19 cellular contexts compared by ENCODE assay signal in the genomic region with DNA sequence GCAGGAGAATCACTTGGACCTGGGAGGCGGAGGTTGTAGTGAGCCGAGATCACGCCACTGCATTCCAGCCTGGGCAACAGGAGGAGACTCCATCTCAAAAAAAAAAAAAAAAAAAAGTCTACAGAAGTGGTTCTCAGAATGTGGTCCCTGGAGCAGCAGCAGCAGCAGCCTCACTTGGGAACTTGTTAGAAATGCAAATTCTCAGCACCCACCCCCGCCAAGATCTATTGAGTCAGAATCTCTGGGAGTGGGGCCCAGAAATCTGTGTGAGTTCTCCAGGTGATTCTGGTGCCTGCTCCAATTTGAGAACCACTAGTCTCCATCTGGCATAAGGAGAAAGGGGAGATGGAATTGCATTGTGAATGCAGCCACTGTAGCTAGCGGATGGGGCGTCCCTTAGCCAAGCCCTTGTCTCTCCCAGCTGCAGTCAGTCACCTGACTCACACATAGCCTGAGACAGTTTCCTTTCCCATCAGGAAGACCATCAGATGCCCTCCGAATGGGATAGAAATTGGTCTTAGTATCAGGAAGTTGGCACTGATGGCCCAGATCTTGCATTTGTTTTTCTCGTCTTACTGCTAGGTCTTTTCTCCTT. TPM values are rescaled to one million over a fixed set of nuclear protein-coding genes. Genes with fewer than 3 reads are reported as not detected.
DNase-seq lines count a peak whose midpoint lies in the region; FAIRE-seq and TF ChIP-seq lines count a peak whose summit lies in the region.
"Had no signal": no experiment of that assay in that cellular context is flagged by ENCODE, and none has a peak within 500 bp of the region (broad histone marks: within the 10 kb centered on the region; RNA-seq: fewer than 3 reads in every experiment).

No MANE protein-coding gene starts in this region.

- H3K9ac ChIP-seq in HUES48 (ENCODE audit: low read depth, low read length) (no peak overlapping the region), H1 (replicated peaks in 1 of 4; ENCODE audit: extremely low read depth in 1 of 4, low read depth in 3 of 4, low read length in 3 of 4) (no peak overlapping the region), mesendoderm (ENCODE audit: low read length) (no peak overlapping the region)

- no peak overlapping the region for H2BK15ac ChIP-seq in H1 (ENCODE audit: low read length)
- no peak overlapping the region for H2BK15ac ChIP-seq in mesendoderm (replicated peaks; ENCODE audit: low read depth)

- H3K9me3 Mint-ChIP-seq in Calu3 (ENCODE audit: low read depth, unreplicated experiment): no peaks in the 10 kb centered on the region
- H3K9me3 Mint-ChIP-seq: CD4-positive, alpha-beta memory T cell; HFFc6 had no signal

- H2BK120ac ChIP-seq in H1 (replicated peaks; ENCODE audit: low read depth, low read length): no peak overlapping the region
- no peak overlapping the region for H2BK120ac ChIP-seq in mesendoderm (ENCODE audit: low read depth, low read length)

- H3K4me2 ChIP-seq in H1 (ENCODE audit: insufficient read depth in 1 of 2, low read depth in 2 of 2, low read length in 2 of 2) (peak overlapping the region; percentile 22 to 25; a peak in 1 of 4 replicates), mesendoderm (ENCODE audit: low read length) (no peak overlapping the region)

- TF ChIP-seq RAD21 in H1 (IDR thresholded peaks at IDR 0.05 in 1 of 2, conservative IDR thresholded peaks at IDR 0.05 in 1 of 2; ENCODE audit: low read depth in 2 of 2, low read length in 2 of 2): no peak

- no peaks in the 10 kb centered on the region for H3K4me1 Mint-ChIP-seq in Calu3 (ENCODE audit: low read depth, unreplicated experiment)
- H3K4me1 Mint-ChIP-seq: B cell; CD4-positive, alpha-beta memory T cell had no signal

- no peak overlapping the region for H3K4me3 ChIP-seq in HUES48 (ENCODE audit: low read depth, low read length)
- H3K4me3 ChIP-seq in H1 (ENCODE audit: extremely low read depth in 1 of 4, insufficient read depth in 2 of 4, low read depth in 3 of 4, low read length in 4 of 4): no peak overlapping the region
- no peak overlapping the region for H3K4me3 ChIP-seq in mesendoderm (ENCODE audit: low read length)
- H3K4me3 ChIP-seq in testis: no peak overlapping the region

- no peak overlapping the region for H2BK5ac ChIP-seq in H1 (ENCODE audit: low read depth, low read length)
- H2BK5ac ChIP-seq in mesendoderm (ENCODE audit: low read length): no peak overlapping the region

- H3K4me1 ChIP-seq in HUES48 (ENCODE audit: control insufficient read depth, insufficient read depth, low read length) (peaks cover 7% of the 10 kb centered on the region), H1 (replicated peaks in 1 of 4; ENCODE audit: control insufficient read depth in 3 of 4, insufficient read depth in 4 of 4, low read length in 3 of 4) (peaks cover 0 to 6% (median 2%) of the 10 kb centered on the region in 4 experiments; a peak in 1 of 7 replicates), mesendoderm (ENCODE audit: control insufficient read depth, low read depth, low read length) (no peaks in the 10 kb centered on the region), testis (no peaks in the 10 kb centered on the region)

- no peaks in the 10 kb centered on the region for H4K20me1 ChIP-seq in H1 (replicated peaks in 1 of 2; ENCODE audit: control insufficient read depth in 1 of 2, insufficient read depth in 2 of 2, low read length in 2 of 2)

- TF ChIP-seq CTCF in H1 (IDR thresholded peaks at IDR 0.05; ENCODE audit: control extremely low read depth in 1 of 3, insufficient read depth in 1 of 3, low read depth in 1 of 3, low read length in 3 of 3): no peak
- TF ChIP-seq CTCF in Calu3 (IDR thresholded peaks at IDR 0.05; ENCODE audit: unreplicated experiment): no peak
- no peak for TF ChIP-seq CTCF in testis (IDR thresholded peaks at IDR 0.05)

- DNase-seq in H1 (ENCODE audit: low read depth in 1 of 2, low spot score in 2 of 2) (no peak), mesendoderm (peak; percentile 17), posterior cingulate gyrus (peak in 8 of 10 donors; percentile 39 to 88 (median 55)), kidney tubule cell (ENCODE audit: low spot score) (no peak), Calu3 (no peak), testis (no peak)
- DNase-seq: CD4-positive, alpha-beta memory T cell; DMS153; DND-41; GDM1; HCEC 1CT; HFFc6 had no signal

- POLR2A ChIA-PET in H1 (lab: Charles Lee; ENCODE audit: partially characterized antibody): no interaction called here

- H4K91ac ChIP-seq in H1 (replicated peaks; ENCODE audit: insufficient read length, low read length): no peak overlapping the region

- no peak overlapping the region for H2AFZ ChIP-seq in H1 (ENCODE audit: low read length)

- H3K4ac ChIP-seq in H1 (replicated peaks; ENCODE audit: insufficient read length, low read depth, low read length): no peak overlapping the region
- no peak overlapping the region for H3K4ac ChIP-seq in mesendoderm (ENCODE audit: low read depth, low read length)

- no peak overlapping the region for H3K27ac Mint-ChIP-seq in Calu3 (ENCODE audit: unreplicated experiment)
- H3K27ac Mint-ChIP-seq: B cell; CD4-positive, alpha-beta memory T cell; HFFc6 had no signal

- H3K79me2 ChIP-seq in H1 (ENCODE audit: control insufficient read depth in 1 of 2, insufficient read depth in 2 of 2, low read length in 2 of 2): no peaks in the 10 kb centered on the region
- H3K79me2 ChIP-seq in mesendoderm (ENCODE audit: control insufficient read depth, insufficient read depth, low read length): no peaks in the 10 kb centered on the region

- H2BK12ac ChIP-seq in H1 (ENCODE audit: low read depth, low read length): no peak overlapping the region

- peaks cover 11% of the 10 kb centered on the region; the same call in 1 of the 2 replicates for H3K27me3 ChIP-seq in HUES48 (ENCODE audit: control insufficient read depth, insufficient read depth, low read length)
- peaks cover 0 to 2% (median 1%) of the 10 kb centered on the region in 4 experiments; a peak in 2 of 7 replicates for H3K27me3 ChIP-seq in H1 (replicated peaks in 1 of 4; ENCODE audit: control insufficient read depth in 3 of 4, extremely low read depth in 1 of 4, insufficient read depth in 3 of 4, low read length in 3 of 4)
- no peaks in the 10 kb centered on the region for H3K27me3 ChIP-seq in mesendoderm (ENCODE audit: insufficient read depth, low read length, poor library complexity)
- H3K27me3 ChIP-seq in testis: no peaks in the 10 kb centered on the region

- intact Hi-C loops in posterior cingulate gyrus (cut with DNase I) (no loop called here), Calu3 (cut with micrococcal nuclease; ENCODE audit: unreplicated experiment) (no loop called here), testis (cut with DNase I; ENCODE audit: low total_unique reads) (no loop called here)

- peak overlapping the region; percentile 8; the same call in 1 of the 2 replicates for H2BK20ac ChIP-seq in H1 (ENCODE audit: low read length)

- no peak overlapping the region for H3K14ac ChIP-seq in H1 (ENCODE audit: insufficient read length)

- TF ChIP-seq POLR2A in H1 (IDR thresholded peaks at IDR 0.05; ENCODE audit: control extremely low read depth in 1 of 2, low read depth in 2 of 2, low read length in 2 of 2) (no peak), testis (IDR thresholded peaks at IDR 0.05) (no peak)

- no peak for TF ChIP-seq EP300 in H1 (IDR thresholded peaks at IDR 0.05; ENCODE audit: borderline replicate concordance in 1 of 2, low read depth in 2 of 2, low read length in 2 of 2)

- H4K8ac ChIP-seq in H1 (ENCODE audit: extremely low read depth, insufficient read depth, low read length) (no peak overlapping the region), mesendoderm (ENCODE audit: low read depth, low read length) (no peak overlapping the region)

- H3K23ac ChIP-seq in H1 (ENCODE audit: insufficient read length) (no peak overlapping the region), mesendoderm (ENCODE audit: low read length) (no peak overlapping the region)

- 62% methylated on average over 8 of the region's 8 CpGs; no CpG with 5 or more reads in 1 of the 2 experiments for WGBS in H1 (ENCODE audit: extremely low coverage in 1 of 2, insufficient coverage in 1 of 2, insufficient read length in 1 of 2, insufficient replicate concordance in 2 of 2, low coverage in 1 of 2, low lambda C conversion rate in 2 of 2, missing lambda C conversion rate in 1 of 2), 2 experiments
- WGBS in mesendoderm (ENCODE audit: extremely low coverage, insufficient coverage, low lambda C conversion rate): no CpG with 5 or more reads among the region's 8 CpGs
- 88 to 90% methylated on average over 8 of the region's 8 CpGs for WGBS in testis, 2 donors

- H3K9me3 ChIP-seq in HUES48 (ENCODE audit: control insufficient read depth, insufficient read depth, low read length): no peaks in the 10 kb centered on the region
- no peaks in the 10 kb centered on the region for H3K9me3 ChIP-seq in H1 (ENCODE audit: insufficient read depth in 2 of 2, low read depth in 1 of 2, low read length in 1 of 2)
- no peaks in the 10 kb centered on the region for H3K9me3 ChIP-seq in testis

- CTCF ChIA-PET in H1 (lab: Charles Lee; ENCODE audit: partially characterized antibody): no interaction called here
- CTCF ChIA-PET in Calu3 (lab: Charles Lee): no interaction called here

- H3K23me2 ChIP-seq in H1 (ENCODE audit: low read depth, low read length): no peaks in the 10 kb centered on the region

- H2AK5ac ChIP-seq in H1 (ENCODE audit: low read depth, low read length): no peak overlapping the region
- H2AK5ac ChIP-seq in mesendoderm (ENCODE audit: low read length): no peak overlapping the region

- H3K79me1 ChIP-seq in H1 (ENCODE audit: low read depth, low read length) (no peaks in the 10 kb centered on the region), mesendoderm (ENCODE audit: low read length) (no peaks in the 10 kb centered on the region)

- H3K27ac ChIP-seq in HUES48 (ENCODE audit: low read depth, low read length) (peak overlapping the region; percentile 44), H1 (ENCODE audit: low read depth, low read length) (no peak overlapping the region), mesendoderm (ENCODE audit: low read depth, low read length) (no peak overlapping the region), testis (no peak overlapping the region)
- H3K27ac ChIP-seq: C4-2B had no signal

- H3K27me3 Mint-ChIP-seq in Calu3 (ENCODE audit: unreplicated experiment): peaks cover 80% of the 10 kb centered on the region

- no peak for FAIRE-seq in H1 (lab: Jason Lieb, UNC)
- FAIRE-seq: A204.1, D721Med, GM12892, HTR-8/SVneo had no signal

- H3K56ac ChIP-seq in H1 (replicated peaks; ENCODE audit: insufficient read length, low read depth, low read length): no peak overlapping the region
- no peak overlapping the region for H3K56ac ChIP-seq in mesendoderm (ENCODE audit: low read length)

- no peaks in the 10 kb centered on the region for H3K36me3 ChIP-seq in HUES48 (ENCODE audit: control insufficient read depth, insufficient read depth, low read length)
- H3K36me3 ChIP-seq in H1 (ENCODE audit: control insufficient read depth in 2 of 4, insufficient read depth in 4 of 4, low read length in 3 of 4): no peaks in the 10 kb centered on the region
- H3K36me3 ChIP-seq in mesendoderm (ENCODE audit: control insufficient read depth, insufficient read depth, low read length): no peaks in the 10 kb centered on the region
- no peaks in the 10 kb centered on the region for H3K36me3 ChIP-seq in testis (ENCODE audit: low read depth, missing control alignments)

- H3K18ac ChIP-seq in H1 (ENCODE audit: extremely low read depth, low read length) (no peak overlapping the region), mesendoderm (ENCODE audit: low read length) (no peak overlapping the region)

- no peak overlapping the region for H3K4me3 Mint-ChIP-seq in Calu3 (ENCODE audit: low read depth, unreplicated experiment)
- H3K4me3 Mint-ChIP-seq: B cell; CD4-positive, alpha-beta memory T cell; HFFc6 had no signal

- no TSS peak for BruUV-seq in Calu3 (replicated peaks; lab: Mats Ljungman, UMichigan)

- H3K36me3 Mint-ChIP-seq in Calu3 (ENCODE audit: insufficient read depth, unreplicated experiment): no peaks in the 10 kb centered on the region
- H3K36me3 Mint-ChIP-seq: CD4-positive, alpha-beta memory T cell had no signal

- H4K5ac ChIP-seq in H1 (ENCODE audit: insufficient read length, low read depth, low read length) (no peak overlapping the region), mesendoderm (ENCODE audit: low read length) (no peak overlapping the region)

RNA-seq across cellular contexts. Expression of a gene that starts 12.2 kb away (rescaled TPM):
- 34.1 and 42.3 TPM in 2 replicates for total RNA-seq in H1 (2021; fragmentation: NEBNext Ultra II Directional; extraction: Animal tissue kit (Norgen Biotek cat#: 25700))
- polyA plus RNA-seq in H1 (2011; rRNA removed) (6.4 and 17.9 TPM in 2 replicates), testis (ENCODE audit: insufficient read depth, low read depth, low replicate concordance) (51.1 TPM)
- polyA plus RNA-seq in H1 (2011; cell fraction: cytosol; rRNA removed): 6.7 TPM
- 30.2 TPM for polyA plus RNA-seq in H1 (2011; cell fraction: nucleus; rRNA removed)
- polyA plus RNA-seq in H1 (2012, experiment 1 of 2): 8.8 to 11.1 TPM (median 10.7 TPM) in 4 replicates
- polyA plus RNA-seq in H1 (2012, experiment 2 of 2): 14.3 TPM
- 12.6 TPM for polyA plus RNA-seq in H1 (2013, experiment 1 of 2)
- 12.5 TPM for polyA plus RNA-seq in H1 (2013, experiment 2 of 2)
- 18.6 and 19.0 TPM in 2 replicates for polyA minus RNA-seq in H1 (2011; rRNA and poly(A)+ RNA removed)
- 24.4 TPM for polyA minus RNA-seq in H1 (2011; cell fraction: cytosol; rRNA and poly(A)+ RNA removed)
- polyA minus RNA-seq in H1 (2011; cell fraction: nucleus; rRNA and poly(A)+ RNA removed): 60.1 TPM
- 11.7 TPM for polyA plus RNA-seq in mesendoderm (2013, experiment 1 of 2)
- polyA plus RNA-seq in mesendoderm (2013, experiment 2 of 2): 11.3 TPM
- total RNA-seq in Calu3 (2022) (7.6 and 9.5 TPM in 2 replicates), testis (100 to 1,000 TPM in 1 of 2 donors, 10 to 100 TPM in 1; 93.5 to 127 TPM)

Comparison
In these comparisons a context has a peak if more than half of its experiments do, and no peak if none do; other contexts are left out.
1. DNase-seq: peak in mesendoderm (single experiment) and posterior cingulate gyrus (8 of 10); none in H1 (0 of 2), kidney tubule cell (single experiment), Calu3 (single experiment) and testis (single experiment).